Comparison of ENCODE assay signal across 2 cellular contexts in genomic region chr5:89064054-89064453, GRCh38.
TF ChIP-seq lines count a peak whose summit lies in the region.

No MANE protein-coding gene starts in this region.

TF ChIP-seq in GM12878, 131 proteins besides CTCF, POLR2A, EP300 and RAD21 (continued from another document and continues in another):
- TF ChIP-seq ATF3 (IDR thresholded peaks at IDR 0.05; ENCODE audit: borderline replicate concordance, extremely low read depth, low read depth, low read length) (no peak), RUNX3 (IDR thresholded peaks at IDR 0.05; ENCODE audit: low read length) (peak; percentile 75), MTA2 (IDR thresholded peaks at IDR 0.05; ENCODE audit: low read depth) (peak; percentile 32; the same call in 1 of the 2 replicates), CREB1 (IDR thresholded peaks at IDR 0.05; ENCODE audit: low read depth) (no peak), CHD2 (IDR thresholded peaks at IDR 0.05; ENCODE audit: borderline replicate concordance, low read depth, low read length) (no peak), CEBPZ (IDR thresholded peaks at IDR 0.05; ENCODE audit: low read depth, low read length) (no peak), BACH1 (IDR thresholded peaks at IDR 0.05; ENCODE audit: borderline replicate concordance) (no peak), DPF2 (IDR thresholded peaks at IDR 0.05) (no peak), PAX8 (IDR thresholded peaks at IDR 0.05) (no peak), E4F1 (IDR thresholded peaks at IDR 0.05; ENCODE audit: borderline replicate concordance, partially characterized antibody) (no peak), NFYA (IDR thresholded peaks at IDR 0.05; ENCODE audit: borderline replicate concordance, low read depth, low read length) (no peak), SMAD5 (IDR thresholded peaks at IDR 0.05; ENCODE audit: low read depth) (no peak), PBX3 (IDR thresholded peaks at IDR 0.05; ENCODE audit: insufficient replicate concordance, low read depth, low read length) (no peak), POLR2AphosphoS2 (IDR thresholded peaks at IDR 0.05; ENCODE audit: low read depth, low read length) (no peak), PRDM15 (CRISPR knock-in tag; IDR thresholded peaks at IDR 0.05) (no peak), EGR1 (IDR thresholded peaks at IDR 0.05; ENCODE audit: borderline replicate concordance in 1 of 2, low read depth in 2 of 2, low read length in 2 of 2) (no peak), MXI1 (IDR thresholded peaks at IDR 0.05; ENCODE audit: low read depth, low read length) (no peak), RAD51 (IDR thresholded peaks at IDR 0.05) (peak; percentile 20; the same call in 1 of the 2 replicates)

TF ChIP-seq in GM23338, 12 proteins besides CTCF, POLR2A, EP300 and RAD21 (continued from another document):
- no peak for TF ChIP-seq ZNF462 (CRISPR knock-in tag; IDR thresholded peaks at IDR 0.05)
